In genomic region chr4:24763631-24764302, GRCh38 we compare ENCODE assay signal across 13 cellular contexts. TPM values are rescaled to one million over a fixed set of nuclear protein-coding genes. Genes with fewer than 3 reads are reported as not detected.
DNase-seq lines count a peak whose midpoint lies in the region; ATAC-seq and TF ChIP-seq lines count a peak whose summit lies in the region.
"Had no signal": no experiment of that assay in that cellular context is flagged by ENCODE, and none has a peak within 500 bp of the region (broad histone marks: within the 10 kb centered on the region; RNA-seq: fewer than 3 reads in every experiment).

No MANE protein-coding gene starts in this region.

- H3K4me3 ChIP-seq in esophagus squamous epithelium (no peak overlapping the region), skeletal muscle tissue (ENCODE audit: low read length in 3 of 3) (peak overlapping the region in 1 of 3 donors; percentile 3)

- ATAC-seq in GM18520 (IDR thresholded peaks at IDR 0.05; ENCODE audit: unreplicated experiment) (no peak), GM19455 (IDR thresholded peaks at IDR 0.05; ENCODE audit: unreplicated experiment) (no peak)
- ATAC-seq: Panc1 had no signal

- H3K36me3 ChIP-seq in esophagus squamous epithelium (no peaks in the 10 kb centered on the region), skeletal muscle tissue (ENCODE audit: control insufficient read depth in 3 of 3, insufficient read depth in 3 of 3, low read length in 3 of 3) (no peaks in the 10 kb centered on the region)

- H3K9me3 ChIP-seq in esophagus squamous epithelium (no peaks in the 10 kb centered on the region), skeletal muscle tissue (ENCODE audit: control insufficient read depth in 3 of 3, low read length in 3 of 3) (no peaks in the 10 kb centered on the region)

- no peak for TF ChIP-seq CTCF in esophagus squamous epithelium (IDR thresholded peaks at IDR 0.05)

- no peak overlapping the region for H3K9ac ChIP-seq in skeletal muscle tissue (ENCODE audit: low read depth in 1 of 3, low read length in 3 of 3)

- H3K4me1 ChIP-seq in esophagus squamous epithelium, result peaks cover 0 to 24% (median 6%) of the 10 kb centered on the region in 3 donors
- H3K4me1 ChIP-seq in skeletal muscle tissue (ENCODE audit: control insufficient read depth in 3 of 3, insufficient read depth in 3 of 3, low read length in 3 of 3), result peaks cover 3 to 18% (median 17%) of the 10 kb centered on the region in 3 donors

- intact Hi-C loops in esophagus squamous epithelium (cut with DNase I), result no loop called here

- TF ChIP-seq POLR2A in esophagus squamous epithelium (IDR thresholded peaks at IDR 0.05), result no peak

- H3K27me3 ChIP-seq in esophagus squamous epithelium (no peaks in the 10 kb centered on the region), skeletal muscle tissue (ENCODE audit: control insufficient read depth in 3 of 3, insufficient read depth in 3 of 3, low read length in 3 of 3) (no peaks in the 10 kb centered on the region)

- peak; percentile 65 for DNase-seq in HPDE6-E6E7 (ENCODE audit: extremely low spot score)
- DNase-seq in NCI-H69 (lab: John Stamatoyannopoulos, UW), result peak; percentile 2
- DNase-seq in esophagus squamous epithelium (lab: John Stamatoyannopoulos, UW), result no peak
- DNase-seq in nucleus accumbens (lab: John Stamatoyannopoulos, UW), result no peak
- DNase-seq in NCI-H1048 (lab: John Stamatoyannopoulos, UW), result no peak
- DNase-seq: activated CD8-positive, alpha-beta memory T cell treated with anti-CD3 and anti-CD28 coated beads for 24 hours; stimulated activated CD4-positive, alpha-beta T cell treated with anti-CD3 and anti-CD28 coated beads, Interleukin-4, amount 100 ng/mL, for 4 hours had no signal

- 28 to 29% methylated on average over 4 to 5 of the region's 5 CpGs for WGBS in esophagus squamous epithelium, 2 donors

- H3K27ac ChIP-seq in esophagus squamous epithelium (peak overlapping the region; percentile 43 to 73 (median 64)), skeletal muscle tissue (ENCODE audit: low read depth, low read length) (peak overlapping the region; percentile 60)
- H3K27ac ChIP-seq: HL-60 had no signal

RNA-seq across cellular contexts. Expression of gene SOD3, which starts 31.6 kb away (rescaled TPM):
- total RNA-seq in esophagus squamous epithelium (100 to 1,000 TPM in 1 of 4 donors, 10 to 100 TPM in 2, 1 to 10 TPM in 1; 5.0 to 120 (median 25.2) TPM), skeletal muscle tissue (13.6 TPM)
- total RNA-seq: dermis microvascular lymphatic vessel endothelial cell had no signal

Comparison
In these comparisons a context has a peak if more than half of its experiments do, and no peak if none do; other contexts are left out.
1. DNase-seq: peak in HPDE6-E6E7 (single experiment) and NCI-H69 (single experiment); none in esophagus squamous epithelium (single experiment), nucleus accumbens (0 of 56) and NCI-H1048 (single experiment).